Comparison of ENCODE assay signal across 7 cellular contexts in the genomic region with DNA sequence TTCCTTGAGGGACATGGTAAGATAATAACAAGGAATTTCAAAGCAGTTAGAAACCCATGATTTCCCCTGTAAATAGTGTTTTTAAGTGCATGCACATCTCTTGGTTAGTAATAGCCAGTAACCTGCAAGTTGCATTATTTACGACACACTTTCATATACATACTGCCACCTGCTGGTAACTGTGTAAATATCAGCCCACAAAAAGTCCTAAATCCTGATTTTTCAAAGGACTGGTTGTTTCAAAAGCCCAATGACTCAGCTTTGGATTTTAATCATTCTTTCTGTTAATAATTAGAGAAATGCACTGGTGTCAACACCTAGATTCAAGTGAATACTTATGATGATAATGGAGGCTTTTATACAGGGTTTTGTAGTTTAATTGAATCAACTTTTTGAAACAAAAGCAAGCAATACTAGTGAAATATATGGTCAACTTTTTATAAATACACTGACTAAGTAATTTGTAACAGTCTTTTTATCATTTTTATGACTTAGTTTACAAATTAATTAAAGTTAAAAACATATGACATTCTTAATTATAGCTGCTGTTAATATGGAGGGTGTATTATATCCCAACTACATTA.
DNase-seq lines count a peak whose midpoint lies in the region; ATAC-seq and FAIRE-seq lines count a peak whose summit lies in the region.

No MANE protein-coding gene starts in this region.

- FAIRE-seq in colon (lab: Jason Lieb, UNC) = peak; percentile 47

- in situ Hi-C loops in G401 (cut with HindIII; ENCODE audit: low sequenced_read_pairs) = no loop called here

- ATAC-seq in GM21390 (IDR thresholded peaks at IDR 0.05; ENCODE audit: unreplicated experiment) = peak; percentile 81

- DNase-seq in G401 (ENCODE audit: low spot score) (peak; percentile 41), HS-5 (ENCODE audit: low read depth) (peak; percentile 38), NOMO-1 treated with DMSO at 0.1 percent for 48 hours (lab: John Stamatoyannopoulos, UW; ENCODE audit: unreplicated experiment) (peak; percentile 79), midbrain (lab: John Stamatoyannopoulos, UW) (peak; percentile 76)
- DNase-seq in stimulated activated CD4-positive, alpha-beta T cell treated with anti-CD3 and anti-CD28 coated beads, Interleukin-4, amount 100 ng/mL, for 4 hours = no peak

Comparison
In these comparisons a context has a peak if more than half of its experiments do, and no peak if none do; other contexts are left out.
1. DNase-seq: peak in G401 (single experiment), HS-5 (single experiment), NOMO-1 treated with DMSO at 0.1 percent for 48 hours (single experiment) and midbrain (single experiment); none in stimulated activated CD4-positive, alpha-beta T cell treated with anti-CD3 and anti-CD28 coated beads, Interleukin-4, amount 100 ng/mL, for 4 hours (0 of 2).